Comparison of ENCODE assay signal across 16 cellular contexts in the genomic region with DNA sequence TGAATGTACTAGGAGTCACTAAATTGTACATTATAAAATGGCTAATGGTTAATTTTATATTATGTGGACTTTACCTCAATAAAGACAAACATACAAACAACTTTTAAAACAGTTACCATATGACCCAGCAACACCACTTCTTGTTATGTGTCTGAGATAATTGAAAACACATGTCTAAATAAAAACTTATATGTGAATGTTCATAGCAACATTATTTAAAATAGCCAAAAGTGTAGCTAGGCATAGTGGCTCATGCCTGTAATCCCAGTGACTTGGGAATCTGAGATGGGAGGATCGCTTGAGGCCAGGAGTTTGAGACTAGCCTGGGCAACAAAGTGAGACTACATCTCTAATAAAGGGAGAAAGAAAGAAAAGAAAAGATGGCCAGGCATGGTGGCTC. TPM values are rescaled to one million over a fixed set of nuclear protein-coding genes. Genes with fewer than 3 reads are reported as not detected.
DNase-seq lines count a peak whose midpoint lies in the region; ATAC-seq, FAIRE-seq and TF ChIP-seq lines count a peak whose summit lies in the region.
"Had no signal": no experiment of that assay in that cellular context is flagged by ENCODE, and none has a peak within 500 bp of the region (broad histone marks: within the 10 kb centered on the region; RNA-seq: fewer than 3 reads in every experiment).

No MANE protein-coding gene starts in this region.

- no peaks in the 10 kb centered on the region for H3K9me3 ChIP-seq in pancreas

- ATAC-seq in central memory CD8-positive, alpha-beta T cell (replicated peaks; ENCODE audit: extremely low read depth, poor library complexity, severe bottlenecking) = no peak
- no peak for ATAC-seq in pancreas

- peaks cover 26% of the 10 kb centered on the region for H3K27me3 Mint-ChIP-seq in central memory CD8-positive, alpha-beta T cell
- H3K27me3 Mint-ChIP-seq in endothelial cell (ENCODE audit: unreplicated experiment) (no peaks in the 10 kb centered on the region), type B pancreatic cell (peaks cover 6% of the 10 kb centered on the region)

- H3K9me3 Mint-ChIP-seq in central memory CD8-positive, alpha-beta T cell = no peaks in the 10 kb centered on the region
- no peaks in the 10 kb centered on the region for H3K9me3 Mint-ChIP-seq in endothelial cell (ENCODE audit: unreplicated experiment)
- H3K9me3 Mint-ChIP-seq in type B pancreatic cell = no peaks in the 10 kb centered on the region

- no peak overlapping the region for H3K4me3 ChIP-seq in AG10803 (ENCODE audit: low read length)
- no peak overlapping the region for H3K4me3 ChIP-seq in pancreas
- H3K4me3 ChIP-seq: BLaER1 had no signal

- DNase-seq in AG10803 (ENCODE audit: low read depth) (peak; percentile 52), fibroblast of peridontal ligament (ENCODE audit: extremely low read depth) (peak; percentile 38), pancreas (no peak), endothelial cell (ENCODE audit: low spot score) (no peak), SHP77 treated with DMSO at 0.1 percent for 48 hours (lab: John Stamatoyannopoulos, UW) (no peak), type B pancreatic cell (ENCODE audit: extremely low spot score, unreplicated experiment) (no peak)
- DNase-seq in central memory CD8-positive, alpha-beta T cell (ENCODE audit: low spot score in 2 of 2) = no peak
- DNase-seq: AML-193; CD4-positive, CD25-positive, alpha-beta regulatory T cell; DMS53; GF-D8; HCEC 1CT had no signal

- no peaks in the 10 kb centered on the region for H3K27me3 ChIP-seq in pancreas
- H3K27me3 ChIP-seq: BLaER1 had no signal

- H3K4me3 Mint-ChIP-seq in central memory CD8-positive, alpha-beta T cell = no peak overlapping the region
- H3K4me3 Mint-ChIP-seq in endothelial cell (ENCODE audit: unreplicated experiment) = no peak overlapping the region
- H3K4me3 Mint-ChIP-seq in type B pancreatic cell = no peak overlapping the region
- H3K4me3 Mint-ChIP-seq: CD4-positive, CD25-positive, alpha-beta regulatory T cell had no signal

- WGBS in pancreas, 2 donors = 91 to 92% methylated on average over 1 of the region's 1 CpG

- H3K27ac ChIP-seq in pancreas = no peak overlapping the region
- H3K27ac ChIP-seq: 22Rv1, BLaER1 had no signal

- peak overlapping the region; percentile 41 for H3K27ac Mint-ChIP-seq in central memory CD8-positive, alpha-beta T cell (ENCODE audit: low read depth)
- H3K27ac Mint-ChIP-seq in endothelial cell (ENCODE audit: unreplicated experiment) (no peak overlapping the region), type B pancreatic cell (no peak overlapping the region)
- H3K27ac Mint-ChIP-seq: CD4-positive, CD25-positive, alpha-beta regulatory T cell had no signal

- H3K4me1 Mint-ChIP-seq in central memory CD8-positive, alpha-beta T cell = no peaks in the 10 kb centered on the region
- no peaks in the 10 kb centered on the region for H3K4me1 Mint-ChIP-seq in endothelial cell (ENCODE audit: unreplicated experiment)
- H3K4me1 Mint-ChIP-seq in type B pancreatic cell (ENCODE audit: unreplicated experiment) = no peaks in the 10 kb centered on the region
- H3K4me1 Mint-ChIP-seq: CD4-positive, CD25-positive, alpha-beta regulatory T cell had no signal

- no peaks in the 10 kb centered on the region for H3K36me3 ChIP-seq in pancreas
- H3K36me3 ChIP-seq: BLaER1 had no signal

- intact Hi-C loops in pancreas (cut with DNase I) = no loop called here

- H3K4me1 ChIP-seq in pancreas = no peaks in the 10 kb centered on the region
- H3K4me1 ChIP-seq: BLaER1 had no signal

- no peaks in the 10 kb centered on the region for H3K36me3 Mint-ChIP-seq in central memory CD8-positive, alpha-beta T cell (ENCODE audit: insufficient read depth)
- H3K36me3 Mint-ChIP-seq in endothelial cell (ENCODE audit: low read depth, unreplicated experiment) (no peaks in the 10 kb centered on the region), type B pancreatic cell (no peaks in the 10 kb centered on the region)
- H3K36me3 Mint-ChIP-seq: CD4-positive, CD25-positive, alpha-beta regulatory T cell had no signal

- no peak for TF ChIP-seq CTCF in AG10803 (conservative IDR thresholded peaks at IDR 0.05; ENCODE audit: low read length)
- no peak for TF ChIP-seq CTCF in pancreas (IDR thresholded peaks at IDR 0.05)
- TF ChIP-seq CTCF in endothelial cell (IDR thresholded peaks at IDR 0.05; ENCODE audit: unreplicated experiment) = no peak
- TF ChIP-seq CTCF in type B pancreatic cell (conservative IDR thresholded peaks at IDR 0.05) = no peak

- FAIRE-seq in pancreas (lab: Jason Lieb, UNC) = peak; percentile 47
- FAIRE-seq: GM19239 had no signal

RNA-seq across cellular contexts. Expression of a gene that starts 22.9 kb away (rescaled TPM):
- 10 to 100 TPM; 17.0 to 36.5 (median 26.4) TPM for total RNA-seq in pancreas
- polyA plus RNA-seq in pancreas = 10 to 100 TPM; 19.5 to 24.9 TPM
- 91.2 TPM for total RNA-seq in endothelial cell (ENCODE audit: unreplicated experiment)
- total RNA-seq in type B pancreatic cell (ENCODE audit: low replicate concordance) = 82.6 and 85.8 TPM in 2 replicates

RNA-seq across cellular contexts. Expression of a gene that starts 23.1 kb away (rescaled TPM):
- total RNA-seq in pancreas (10 to 100 TPM in 4 of 6 donors, 1 to 10 TPM in 2; 8.1 to 20.0 (median 12.7) TPM), endothelial cell (ENCODE audit: unreplicated experiment) (24.6 TPM), type B pancreatic cell (ENCODE audit: low replicate concordance) (26.9 and 61.4 TPM in 2 replicates)
- polyA plus RNA-seq in pancreas = 10 to 100 TPM; 48.1 to 51.0 TPM

RNA-seq across cellular contexts. Expression of a gene that starts 30.2 kb away (rescaled TPM):
- 10 to 100 TPM in 4 of 6 donors, 1 to 10 TPM in 2; 7.0 to 14.3 (median 11.2) TPM for total RNA-seq in pancreas
- polyA plus RNA-seq in pancreas = 10 to 100 TPM; 20.5 to 29.7 TPM
- 17.1 TPM for total RNA-seq in endothelial cell (ENCODE audit: unreplicated experiment)
- total RNA-seq in type B pancreatic cell (ENCODE audit: low replicate concordance) = 32.9 and 36.3 TPM in 2 replicates

RNA-seq across cellular contexts. Expression of a gene that starts 40.0 kb away (rescaled TPM):
- total RNA-seq in pancreas = 10 to 100 TPM in 4 of 6 donors, 1 to 10 TPM in 2; 7.2 to 19.9 (median 12.1) TPM
- 10 to 100 TPM; 52.7 to 55.5 TPM for polyA plus RNA-seq in pancreas
- total RNA-seq in endothelial cell (ENCODE audit: unreplicated experiment) = 16.4 TPM
- 4.8 and 8.4 TPM in 2 replicates for total RNA-seq in type B pancreatic cell (ENCODE audit: low replicate concordance)
- total RNA-seq: H4 had no signal

RNA-seq across cellular contexts. Expression of a gene that starts 45.5 kb away (rescaled TPM):
- total RNA-seq in pancreas (10 to 100 TPM in 3 of 6 donors, 1 to 10 TPM in 3; 4.3 to 45.8 (median 16.1) TPM), endothelial cell (ENCODE audit: unreplicated experiment) (not detected), type B pancreatic cell (ENCODE audit: low replicate concordance) (0.17 TPM in 1 of 2 replicates, not detected in the other)
- polyA plus RNA-seq in pancreas = 10 to 100 TPM; 11.8 to 17.6 TPM
- total RNA-seq: CD4-positive, CD25-positive, alpha-beta regulatory T cell; H4 had no signal

Comparison
In these comparisons a context has a peak if more than half of its experiments do, and no peak if none do; other contexts are left out.
1. DNase-seq: peak in AG10803 (single experiment) and fibroblast of peridontal ligament (single experiment); none in central memory CD8-positive, alpha-beta T cell (0 of 2), pancreas (0 of 6), endothelial cell (single experiment), SHP77 treated with DMSO at 0.1 percent for 48 hours (single experiment) and type B pancreatic cell (single experiment).